ENCODE assay signal across 16 cellular contexts in the genomic region with DNA sequence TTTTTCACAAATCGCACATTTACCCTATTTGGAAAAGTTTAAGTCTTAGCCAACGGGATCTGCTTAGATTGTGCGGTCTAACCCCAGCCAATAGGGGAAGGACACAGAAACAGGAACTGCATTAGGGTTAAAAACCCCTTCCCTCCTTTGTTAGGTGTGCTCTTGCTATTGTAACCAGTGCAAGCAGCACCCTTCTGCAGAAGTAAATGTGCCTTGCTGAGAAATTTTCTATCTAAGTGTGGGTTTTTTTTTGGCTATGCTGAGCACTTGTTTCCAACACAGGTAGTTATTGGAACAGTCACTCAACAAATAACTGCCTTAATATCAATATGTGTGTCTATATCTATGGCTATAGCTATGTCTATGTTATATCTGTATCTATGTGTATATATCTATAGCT.
A peak's percentile ranks its signal among the peaks of the same experiment; 100 is the strongest.
DNase-seq lines count a peak whose midpoint lies in the region; ATAC-seq, FAIRE-seq and TF ChIP-seq lines count a peak whose summit lies in the region.
"Had no signal": no experiment of that assay in that cellular context is flagged by ENCODE, and none has a peak within 500 bp of the region (broad histone marks: within the 10 kb centered on the region; RNA-seq: fewer than 3 reads in every experiment).

No MANE protein-coding gene starts in this region.

- H3K9ac ChIP-seq in HepG2 (ENCODE audit: insufficient read depth, low read depth, low read length): no peak overlapping the region
- H3K9ac ChIP-seq: BLaER1 had no signal

- TF ChIP-seq EP300 in HepG2 (IDR thresholded peaks at IDR 0.05; ENCODE audit: low read depth in 2 of 2, low read length in 2 of 2): no peak
- no peak for TF ChIP-seq EP300 in HepG2 (CRISPR knock-in tag; IDR thresholded peaks at IDR 0.05; ENCODE audit: borderline replicate concordance)
- TF ChIP-seq EP300 in ovary (IDR thresholded peaks at IDR 0.05): no peak

- in situ Hi-C loops in HepG2 (cut with HindIII; ENCODE audit: extremely low pct_ligation_motif_present, low pct_unique_long_range_greater_than_20kb) (no loop called here), astrocyte of the spinal cord (cut with HindIII; ENCODE audit: low sequenced_read_pairs) (no loop called here)

- no peak overlapping the region for H3K27ac ChIP-seq in HepG2 (ENCODE audit: extremely low read length, insufficient read depth, low read length)
- H3K27ac ChIP-seq in right lobe of liver: no peak overlapping the region
- H3K27ac ChIP-seq in ovary: no peak overlapping the region
- H3K27ac ChIP-seq: BLaER1 had no signal

- no peaks in the 10 kb centered on the region for H4K20me1 ChIP-seq in HepG2 (ENCODE audit: insufficient read depth, low read length)
- H4K20me1 ChIP-seq: BLaER1 had no signal

- H3K9me3 ChIP-seq in HepG2 (ENCODE audit: low read length): peaks cover 17% of the 10 kb centered on the region
- no peaks in the 10 kb centered on the region for H3K9me3 ChIP-seq in right lobe of liver
- no peaks in the 10 kb centered on the region for H3K9me3 ChIP-seq in ovary

- no peak for ATAC-seq in HepG2
- ATAC-seq in right lobe of liver: no peak
- ATAC-seq in GM18519 (IDR thresholded peaks at IDR 0.05; ENCODE audit: low FRiP score, unreplicated experiment): no peak

- H3K4me3 ChIP-seq in HepG2 (replicated peaks in 1 of 3; ENCODE audit: insufficient read depth in 1 of 3, low read depth in 2 of 3, low read length in 3 of 3): no peak overlapping the region
- no peak overlapping the region for H3K4me3 ChIP-seq in right lobe of liver
- H3K4me3 ChIP-seq in astrocyte of the spinal cord (ENCODE audit: low read depth, low read length): no peak overlapping the region
- no peak overlapping the region for H3K4me3 ChIP-seq in ovary
- H3K4me3 ChIP-seq: BLaER1 had no signal

- 29% methylated on average over 3 of the region's 3 CpGs for WGBS in HepG2 (ENCODE audit: low lambda C conversion rate)
- 74% methylated on average over 3 of the region's 3 CpGs for WGBS in right lobe of liver (ENCODE audit: insufficient coverage, low coverage, low lambda C conversion rate, missing lambda C conversion rate)
- WGBS in ovary, 3 donors: 77 to 99% (median 96%) methylated on average over 3 of the region's 3 CpGs

- DNase-seq in HepG2 (ENCODE audit: low spot score) (no peak), right lobe of liver (no peak), astrocyte of the spinal cord (ENCODE audit: low read depth, low spot score) (peak; percentile 1), fibroblast of peridontal ligament (ENCODE audit: extremely low read depth) (peak; percentile 0), ovary (no peak)
- DNase-seq in activated T-cell treated with anti-CD3 and anti-CD28 coated beads, Interleukin-2, amount 50 U/mL, for 1 hour: no peak
- DNase-seq: 8988T; Calu3; CD4-positive, alpha-beta memory T cell; H9 had no signal

- no peaks in the 10 kb centered on the region for H3K79me2 ChIP-seq in HepG2 (ENCODE audit: insufficient read depth, low read length)

- H3K36me3 ChIP-seq in HepG2 (replicated peaks in 1 of 2; ENCODE audit: control insufficient read depth in 1 of 2, insufficient read depth in 2 of 2, low read length in 2 of 2) (no peaks in the 10 kb centered on the region), right lobe of liver (no peaks in the 10 kb centered on the region), ovary (no peaks in the 10 kb centered on the region)
- H3K36me3 ChIP-seq: BLaER1 had no signal

- intact Hi-C loops in HepG2 (cut with micrococcal nuclease; ENCODE audit: unreplicated experiment) (no loop called here), right lobe of liver (cut with DNase I) (no loop called here), ovary (cut with DNase I) (loop anchor here in 1 of 4 donors (10.0 kb wide), 1 partner anchor 448 kb away; no protein-coding TSS in a partner anchor)

- no peak for TF ChIP-seq POLR2A in HepG2 (IDR thresholded peaks at IDR 0.05; ENCODE audit: insufficient read depth in 1 of 2, low read depth in 2 of 2, low read length in 2 of 2)
- no peak for TF ChIP-seq POLR2A in right lobe of liver (IDR thresholded peaks at IDR 0.05)
- no peak for TF ChIP-seq POLR2A in ovary (IDR thresholded peaks at IDR 0.05)

- H3K27me3 ChIP-seq in HepG2 (ENCODE audit: control insufficient read depth in 1 of 2, insufficient read depth in 2 of 2, low read length in 2 of 2) (no peaks in the 10 kb centered on the region), right lobe of liver (no peaks in the 10 kb centered on the region), ovary (no peaks in the 10 kb centered on the region)
- H3K27me3 ChIP-seq: BLaER1 had no signal

- TF ChIP-seq CTCF in HepG2 (CRISPR knock-in tag; IDR thresholded peaks at IDR 0.05): no peak
- TF ChIP-seq CTCF in right lobe of liver (IDR thresholded peaks at IDR 0.05): no peak
- no peak for TF ChIP-seq CTCF in astrocyte of the spinal cord (IDR thresholded peaks at IDR 0.05; ENCODE audit: low read depth, low read length)
- TF ChIP-seq CTCF in ovary (IDR thresholded peaks at IDR 0.05): no peak

- no peaks in the 10 kb centered on the region for H3K4me1 ChIP-seq in HepG2 (ENCODE audit: insufficient read depth, low read length)
- no peaks in the 10 kb centered on the region for H3K4me1 ChIP-seq in right lobe of liver
- no peaks in the 10 kb centered on the region for H3K4me1 ChIP-seq in ovary (ENCODE audit: insufficient read depth)

- CTCF ChIA-PET in HepG2 (lab: Yijun Ruan, JAX; ENCODE audit: low intra/inter-chr PET ratio, low total read pairs): no interaction called here

- no peak for TF ChIP-seq RAD21 in HepG2 (CRISPR knock-in tag; IDR thresholded peaks at IDR 0.05)

- POLR2A ChIA-PET in HepG2 (lab: Yijun Ruan, JAX): no interaction called here

- no peak for FAIRE-seq in HepG2 (lab: Jason Lieb, UNC)
- FAIRE-seq: G401.6, GM12892, GM18507, H1 had no signal

- H2AFZ ChIP-seq in HepG2 (ENCODE audit: low read length): no peak overlapping the region

- no TSS peak for BruUV-seq in HepG2 (replicated peaks; lab: Mats Ljungman, UMichigan)

- no peak overlapping the region for H3K4me2 ChIP-seq in HepG2 (ENCODE audit: low read depth, low read length)
- H3K4me2 ChIP-seq: BLaER1 had no signal

TF ChIP-seq in HepG2, 621 proteins besides CTCF, POLR2A, EP300 and RAD21:
- TF ChIP-seq ZNF562 (CRISPR knock-in tag; IDR thresholded peaks at IDR 0.05; ENCODE audit: borderline replicate concordance) (0 out of 2 replicates have a peak, but pooled peaks have one; percentile 22), STAT5B (CRISPR knock-in tag; IDR thresholded peaks at IDR 0.05) (no peak)

Comparison
In these comparisons a context has a peak if more than half of its experiments do, and no peak if none do; other contexts are left out.
1. DNase-seq: peak in astrocyte of the spinal cord (single experiment) and fibroblast of peridontal ligament (single experiment); none in HepG2 (single experiment), right lobe of liver (0 of 3), ovary (0 of 5) and activated T-cell treated with anti-CD3 and anti-CD28 coated beads, Interleukin-2, amount 50 U/mL, for 1 hour (single experiment).